ENCODE assay signal across 1 cellular context in genomic region chr16:711548-712320, GRCh38.
A peak's percentile ranks its signal among the peaks of the same experiment; 100 is the strongest.
TF ChIP-seq lines count a peak whose summit lies in the region.

No MANE protein-coding gene starts in this region.

TF ChIP-seq in GM12878, 131 proteins besides CTCF, POLR2A, EP300 and RAD21:
- peak; percentile 31 to 56; a peak in 3 of 4 replicates for TF ChIP-seq BHLHE40 (IDR thresholded peaks at IDR 0.05; ENCODE audit: borderline replicate concordance in 1 of 2, low read depth in 2 of 2, low read length in 1 of 2)
- TF ChIP-seq TBL1XR1 (IDR thresholded peaks at IDR 0.05; ENCODE audit: low read depth, low read length) = no peak
- peak; percentile 23; the same call in 1 of the 3 replicates for TF ChIP-seq POU2F2 (IDR thresholded peaks at IDR 0.05; ENCODE audit: borderline replicate concordance, low read depth, low read length)
- peak; percentile 80 for TF ChIP-seq YY1 (IDR thresholded peaks at IDR 0.05; ENCODE audit: low read depth, low read length)
- no peak for TF ChIP-seq KDM1A (IDR thresholded peaks at IDR 0.05; ENCODE audit: borderline replicate concordance)
- peak; percentile 99 for TF ChIP-seq SMC3 (IDR thresholded peaks at IDR 0.05; ENCODE audit: borderline replicate concordance, low read length)
- TF ChIP-seq HDAC6 (IDR thresholded peaks at IDR 0.05; ENCODE audit: unreplicated experiment) = no peak
- TF ChIP-seq GATAD2B (conservative IDR thresholded peaks at IDR 0.05; ENCODE audit: low read depth) = no peak
- no peak for TF ChIP-seq ZNF622 (IDR thresholded peaks at IDR 0.05)
- 0 out of 2 replicates have a peak, but pooled peaks have one; percentile 22 for TF ChIP-seq TCF3 (IDR thresholded peaks at IDR 0.05; ENCODE audit: borderline replicate concordance, insufficient read depth, low read depth, low read length)
- TF ChIP-seq BCL3 (IDR thresholded peaks at IDR 0.05; ENCODE audit: borderline replicate concordance, insufficient read depth, low read depth, low read length, poor library complexity, severe bottlenecking) = no peak
- no peak for TF ChIP-seq CREB1 (IDR thresholded peaks at IDR 0.05; ENCODE audit: low read depth)
- TF ChIP-seq ZSCAN29 (IDR thresholded peaks at IDR 0.05) = no peak
- peak; percentile 10 for TF ChIP-seq SP1 (IDR thresholded peaks at IDR 0.05; ENCODE audit: low read depth, low read length)
- TF ChIP-seq RELA (IDR thresholded peaks at IDR 0.05; ENCODE audit: borderline replicate concordance, partially characterized antibody) = no peak
- TF ChIP-seq LARP7 (IDR thresholded peaks at IDR 0.05) = peak; percentile 27; the same call in 1 of the 2 replicates
- TF ChIP-seq RAD51 (IDR thresholded peaks at IDR 0.05) = no peak
- peak; percentile 32; the same call in 1 of the 2 replicates for TF ChIP-seq BACH1 (IDR thresholded peaks at IDR 0.05; ENCODE audit: borderline replicate concordance)
- TF ChIP-seq ZNF274 (IDR thresholded peaks at IDR 0.05; ENCODE audit: insufficient read depth, insufficient read length) = no peak
- TF ChIP-seq TARDBP (IDR thresholded peaks at IDR 0.05; ENCODE audit: borderline replicate concordance) = no peak
- no peak for TF ChIP-seq CBX3 (IDR thresholded peaks at IDR 0.05; ENCODE audit: borderline replicate concordance, low read depth)
